In genomic region chr15:66658855-66659254, GRCh38 we compare ENCODE assay signal across 25 cellular contexts. TPM values are rescaled to one million over a fixed set of nuclear protein-coding genes. Genes with fewer than 3 reads are reported as not detected.
"Had no signal": no experiment of that assay in that cellular context is flagged by ENCODE, and none has a peak within 500 bp of the region (broad histone marks: within the 10 kb centered on the region; RNA-seq: fewer than 3 reads in every experiment).

No MANE protein-coding gene starts in this region.

- DNase-seq: activated B cell treated with CpG ODN at 0.5 μM for 24 hours; activated CD4-positive, alpha-beta T cell treated with anti-CD3 and anti-CD28 coated beads for 36 hours; activated CD4-positive, alpha-beta T cell treated with anti-CD3 and anti-CD28 coated beads, Interleukin-2, amount 50 U/mL, for 4 hours; activated CD8-positive, alpha-beta memory T cell treated with anti-CD3 and anti-CD28 coated beads for 24 hours; activated CD8-positive, alpha-beta memory T cell treated with anti-CD3 and anti-CD28 coated beads, Interleukin-2, amount 50 U/mL, for 4 hours; activated T-cell treated with anti-CD3 and anti-CD28 coated beads, Interleukin-2, amount 50 U/mL, for 24 hours; amniotic stem cell; colonic mucosa; dorsolateral prefrontal cortex; effector memory CD8-positive, alpha-beta T cell; esophagus squamous epithelium; heart left ventricle; islet precursor cell; left cardiac atrium; naive thymus-derived CD4-positive, alpha-beta T cell; stimulated activated CD4-positive, alpha-beta T cell treated with anti-CD3 and anti-CD28 coated beads, Interleukin-4, amount 100 ng/mL, for 1 hour; stimulated activated naive CD4-positive, alpha-beta T cell; SW 1271; T-helper 17 cell; upper lobe of right lung had no signal

- H3K4me3 ChIP-seq: colonic mucosa, dorsolateral prefrontal cortex, esophagus squamous epithelium, gastroesophageal sphincter, heart left ventricle, testis, upper lobe of right lung had no signal

- H3K27me3 ChIP-seq: colonic mucosa, heart left ventricle, testis, upper lobe of right lung had no signal

- H2AFZ ChIP-seq: parathyroid adenoma had no signal

- FAIRE-seq: bronchial epithelial cell had no signal

- H3K4me1 ChIP-seq: colonic mucosa, parathyroid adenoma had no signal

- H3K9ac ChIP-seq: parathyroid adenoma had no signal

- H3K36me3 ChIP-seq: colonic mucosa, esophagus squamous epithelium, gastroesophageal sphincter, heart left ventricle, upper lobe of right lung had no signal

- H3K27ac ChIP-seq: colonic mucosa, esophagus squamous epithelium, gastroesophageal sphincter, parathyroid adenoma, upper lobe of right lung had no signal

- H3K79me2 ChIP-seq: parathyroid adenoma had no signal

- ATAC-seq: activated CD4-positive, alpha-beta T cell treated with anti-CD3 and anti-CD28 coated beads for 36 hours; activated T-helper 17 cell treated with anti-CD3 and anti-CD28 coated beads, Interleukin-2, amount 50 U/mL, for 72 hours; effector memory CD8-positive, alpha-beta T cell; gastroesophageal sphincter; naive thymus-derived CD4-positive, alpha-beta T cell; T-helper 17 cell; upper lobe of right lung had no signal

- H3K9me3 ChIP-seq: colonic mucosa, esophagus squamous epithelium, gastroesophageal sphincter, heart left ventricle, testis, upper lobe of right lung had no signal

RNA-seq across cellular contexts. Expression of gene SMAD6, which starts 43.2 kb away (rescaled TPM):
- polyA plus RNA-seq: naive thymus-derived CD4-positive, alpha-beta T cell had no signal
